Comparison of ENCODE assay signal across 14 cellular contexts in genomic region chr4:182878633-182879495, GRCh38.
"Had no signal": no experiment of that assay in that cellular context is flagged by ENCODE, and none has a peak within 500 bp of the region (broad histone marks: within the 10 kb centered on the region; RNA-seq: fewer than 3 reads in every experiment).

No MANE protein-coding gene starts in this region.

- H3K36me3 ChIP-seq: right atrium auricular region, vagina had no signal

- H3K27me3 ChIP-seq: gastroesophageal sphincter, right atrium auricular region, tibial nerve, vagina had no signal

- H3K4me3 ChIP-seq: gastroesophageal sphincter, mucosa of descending colon, right atrium auricular region, tibial nerve, vagina had no signal

- DNase-seq: activated CD4-positive, alpha-beta T cell treated with anti-CD3 and anti-CD28 coated beads, Interleukin-2, amount 10 ng/mL, durations not matched to agents 24 days and 14 days; activated CD4-positive, CD25-positive, alpha-beta regulatory T cell; activated CD8-positive, alpha-beta T cell treated with anti-CD3 and anti-CD28 coated beads, Interleukin-2, amount 10 ng/mL, durations not matched to agents 7 days and 5 days; activated naive CD8-positive, alpha-beta T cell treated with anti-CD3 and anti-CD28 coated beads, Interleukin-2, amount 10 ng/mL, durations not matched to agents 7 days and 5 days; cerebellar nuclear complex; effector memory CD4-positive, alpha-beta T cell; mucosa of descending colon; naive thymus-derived CD4-positive, alpha-beta T cell; stimulated activated CD4-positive, alpha-beta T cell treated with anti-CD3 and anti-CD28 coated beads, Interleukin-2, amount 100 ng/mL, for 24 hours; T-helper 17 cell had no signal

- H3K9me3 ChIP-seq: gastroesophageal sphincter, mucosa of descending colon, right atrium auricular region, tibial nerve, vagina had no signal

- H3K27ac ChIP-seq: gastroesophageal sphincter, right atrium auricular region, tibial nerve, vagina had no signal

- ATAC-seq: activated CD8-positive, alpha-beta T cell treated with anti-CD3 and anti-CD28 coated beads, Interleukin-2, amount 10 ng/mL, durations not matched to agents 7 days and 5 days; gastroesophageal sphincter; mucosa of descending colon; naive thymus-derived CD4-positive, alpha-beta T cell; T-helper 17 cell had no signal
